In genomic region chr10:115417585-115418265, GRCh38 we compare ENCODE assay signal across 8 cellular contexts.
A peak's percentile ranks its signal among the peaks of the same experiment; 100 is the strongest.
DNase-seq lines count a peak whose midpoint lies in the region; ATAC-seq, FAIRE-seq and TF ChIP-seq lines count a peak whose summit lies in the region.

No MANE protein-coding gene starts in this region.

- TF ChIP-seq CTCF in colonic mucosa (IDR thresholded peaks at IDR 0.05) = peak; percentile 23
- peak; percentile 22 to 33 (median 28) for TF ChIP-seq CTCF in pancreas (IDR thresholded peaks at IDR 0.05)

- no peaks in the 10 kb centered on the region for H3K36me3 ChIP-seq in colonic mucosa
- no peaks in the 10 kb centered on the region for H3K36me3 ChIP-seq in pancreas

- H3K27me3 ChIP-seq in colonic mucosa (no peaks in the 10 kb centered on the region), pancreas (no peaks in the 10 kb centered on the region)

- H3K27ac ChIP-seq in colonic mucosa (no peak overlapping the region), pancreas (no peak overlapping the region)

- DNase-seq in COLO668 (lab: John Stamatoyannopoulos, UW; ENCODE audit: unreplicated experiment) = peak; percentile 0
- peak; percentile 0 for DNase-seq in NCI-H526 treated with DMSO at 0.1 percent for 48 hours (lab: John Stamatoyannopoulos, UW)
- no peak for DNase-seq in colonic mucosa
- DNase-seq in pancreas = peak in 4 of 6 donors; percentile 7 to 23 (median 16)
- no peak for DNase-seq in NCI-H345 treated with DMSO at 0.1 percent for 48 hours (lab: John Stamatoyannopoulos, UW; ENCODE audit: unreplicated experiment)
- DNase-seq in activated CD4-positive, alpha-beta T cell treated with anti-CD3 and anti-CD28 coated beads, Interleukin-2, amount 50 U/mL, for 48 hours = no peak

- H3K9ac ChIP-seq in colonic mucosa (ENCODE audit: low read depth in 2 of 2, low read length in 2 of 2) = no peak overlapping the region

- ATAC-seq in GM18858 (IDR thresholded peaks at IDR 0.05; ENCODE audit: unreplicated experiment) = peak; percentile 95
- ATAC-seq in HG02938 (IDR thresholded peaks at IDR 0.05; ENCODE audit: unreplicated experiment) = peak; percentile 98
- ATAC-seq in pancreas = peak in 3 of 4 donors; percentile 64 to 76 (median 67)

- no peaks in the 10 kb centered on the region for H3K4me1 ChIP-seq in colonic mucosa
- no peaks in the 10 kb centered on the region for H3K4me1 ChIP-seq in pancreas

- intact Hi-C loops in colonic mucosa (cut with DNase I) = loop anchor here (10.0 kb wide), 1 partner anchor 243 kb away; no protein-coding TSS in a partner anchor
- intact Hi-C loops in pancreas (cut with DNase I) = no loop called here

- no peak overlapping the region for H3K4me3 ChIP-seq in colonic mucosa
- H3K4me3 ChIP-seq in pancreas = no peak overlapping the region

- H3K9me3 ChIP-seq in colonic mucosa = no peaks in the 10 kb centered on the region
- no peaks in the 10 kb centered on the region for H3K9me3 ChIP-seq in pancreas

- FAIRE-seq in pancreas (lab: Jason Lieb, UNC) = no peak

Comparison
In these comparisons a context has a peak if more than half of its experiments do, and no peak if none do; other contexts are left out.
1. DNase-seq: peak in COLO668 (single experiment), NCI-H526 treated with DMSO at 0.1 percent for 48 hours (single experiment) and pancreas (4 of 6); none in colonic mucosa (single experiment), NCI-H345 treated with DMSO at 0.1 percent for 48 hours (single experiment) and activated CD4-positive, alpha-beta T cell treated with anti-CD3 and anti-CD28 coated beads, Interleukin-2, amount 50 U/mL, for 48 hours (0 of 2).
2. Peak in every context shown above with its lines, with median percentiles within 50 percentile points of each other: ATAC-seq.